Comparison of ENCODE assay signal across 12 cellular contexts in genomic region chr14:88599321-88599720, GRCh38. TPM values are rescaled to one million over a fixed set of nuclear protein-coding genes. Genes with fewer than 3 reads are reported as not detected.
A peak's percentile ranks its signal among the peaks of the same experiment; 100 is the strongest.
DNase-seq lines count a peak whose midpoint lies in the region; ATAC-seq and TF ChIP-seq lines count a peak whose summit lies in the region.
"Had no signal": no experiment of that assay in that cellular context is flagged by ENCODE, and none has a peak within 500 bp of the region (broad histone marks: within the 10 kb centered on the region; RNA-seq: fewer than 3 reads in every experiment).

No MANE protein-coding gene starts in this region.

- H3K9me3 Mint-ChIP-seq in activated T-helper 2 cell treated with anti-CD3 and anti-CD28 coated beads, Interferon-gamma antibody, Interleukin-2, Interleukin-4, amounts not matched to agents 10 μg/mL and 5 μg/mL and 100 μg/mL, durations not matched to agents 14 hours and 24 hours and 36 hours, result no peaks in the 10 kb centered on the region

- H3K27ac ChIP-seq in SJCRH30 (no peak overlapping the region), right cardiac atrium (ENCODE audit: low read length) (no peak overlapping the region), heart right ventricle (no peak overlapping the region)
- H3K27ac ChIP-seq: spleen had no signal

- no peaks in the 10 kb centered on the region for H3K4me1 ChIP-seq in SJCRH30
- H3K4me1 ChIP-seq in right cardiac atrium (ENCODE audit: control insufficient read depth, insufficient read depth, low read length), result no peaks in the 10 kb centered on the region
- no peaks in the 10 kb centered on the region for H3K4me1 ChIP-seq in heart right ventricle

- no peak overlapping the region for H3K4me3 ChIP-seq in SJCRH30
- no peak overlapping the region for H3K4me3 ChIP-seq in right cardiac atrium (ENCODE audit: low read length)
- H3K4me3 ChIP-seq in heart right ventricle, result no peak overlapping the region
- H3K4me3 ChIP-seq: spleen had no signal

- H3K27me3 ChIP-seq in SJCRH30 (no peaks in the 10 kb centered on the region), right cardiac atrium (ENCODE audit: control insufficient read depth, insufficient read depth) (no peaks in the 10 kb centered on the region), heart right ventricle (no peaks in the 10 kb centered on the region)
- H3K27me3 ChIP-seq: spleen had no signal

- TF ChIP-seq CTCF in GM13977 (IDR thresholded peaks at IDR 0.05; ENCODE audit: extremely low read depth, insufficient read depth, missing control alignments) (no peak), heart right ventricle (IDR thresholded peaks at IDR 0.05) (no peak)

- peak overlapping the region; percentile 53 for H3K4me3 Mint-ChIP-seq in activated T-helper 2 cell treated with anti-CD3 and anti-CD28 coated beads, Interferon-gamma antibody, Interleukin-2, Interleukin-4, amounts not matched to agents 10 μg/mL and 5 μg/mL and 100 μg/mL, durations not matched to agents 14 hours and 24 hours and 36 hours (ENCODE audit: low read depth)

- H3K36me3 ChIP-seq in SJCRH30, result peaks cover 65% of the 10 kb centered on the region
- peaks cover 0 to 100% (median 46%) of the 10 kb centered on the region in 9 donors for H3K36me3 ChIP-seq in heart right ventricle

- no peaks in the 10 kb centered on the region for H3K9me3 ChIP-seq in SJCRH30 (replicated peaks)
- H3K9me3 ChIP-seq in right cardiac atrium (ENCODE audit: control insufficient read depth, low read length), result no peaks in the 10 kb centered on the region
- no peaks in the 10 kb centered on the region for H3K9me3 ChIP-seq in heart right ventricle
- H3K9me3 ChIP-seq: spleen had no signal

- in situ Hi-C loops in GM13977 (cut with MboI; ENCODE audit: low pct_unique_long_range_greater_than_20kb, low sequenced_read_pairs, unreplicated experiment), result no loop called here

- WGBS in right cardiac atrium, result 93% methylated on average over 8 of the region's 8 CpGs
- 93 to 95% methylated on average over 8 of the region's 8 CpGs for WGBS in heart right ventricle, 2 donors

- H3K27ac Mint-ChIP-seq in activated T-helper 2 cell treated with anti-CD3 and anti-CD28 coated beads, Interferon-gamma antibody, Interleukin-2, Interleukin-4, amounts not matched to agents 10 μg/mL and 5 μg/mL and 100 μg/mL, durations not matched to agents 14 hours and 24 hours and 36 hours, result peak overlapping the region; percentile 80

- ATAC-seq in GM19395 (IDR thresholded peaks at IDR 0.05; ENCODE audit: unreplicated experiment), result peak; percentile 44
- ATAC-seq in HG02885 (IDR thresholded peaks at IDR 0.05; ENCODE audit: poor library complexity, unreplicated experiment), result peak; percentile 38
- ATAC-seq in right cardiac atrium, result no peak
- ATAC-seq in heart right ventricle, result no peak

- H3K4me1 Mint-ChIP-seq in activated T-helper 2 cell treated with anti-CD3 and anti-CD28 coated beads, Interferon-gamma antibody, Interleukin-2, Interleukin-4, amounts not matched to agents 10 μg/mL and 5 μg/mL and 100 μg/mL, durations not matched to agents 14 hours and 24 hours and 36 hours (ENCODE audit: low read depth), result peaks cover 44% of the 10 kb centered on the region

- peaks cover 77% of the 10 kb centered on the region for H3K36me3 Mint-ChIP-seq in activated T-helper 2 cell treated with anti-CD3 and anti-CD28 coated beads, Interferon-gamma antibody, Interleukin-2, Interleukin-4, amounts not matched to agents 10 μg/mL and 5 μg/mL and 100 μg/mL, durations not matched to agents 14 hours and 24 hours and 36 hours (ENCODE audit: low read depth)

- peak; percentile 9 for DNase-seq in GM13977 (ENCODE audit: low spot score)
- no peak for DNase-seq in activated T-helper 2 cell treated with anti-CD3 and anti-CD28 coated beads, Interferon-gamma antibody, Interleukin-2, Interleukin-4, amounts not matched to agents 10 μg/mL and 5 μg/mL and 100 μg/mL, durations not matched to agents 14 hours and 24 hours and 36 hours (ENCODE audit: low spot score)
- no peak for DNase-seq in SJCRH30
- DNase-seq in right cardiac atrium, result no peak
- DNase-seq in heart right ventricle, result no peak
- DNase-seq in C1 segment of cervical spinal cord (lab: John Stamatoyannopoulos, UW), result no peak
- DNase-seq: DMS153, NCI-H1436, spleen, T1000 had no signal

- intact Hi-C loops in activated T-helper 2 cell treated with anti-CD3 and anti-CD28 coated beads, Interferon-gamma antibody, Interleukin-2, Interleukin-4, amounts not matched to agents 10 μg/mL and 5 μg/mL and 100 μg/mL, durations not matched to agents 14 hours and 24 hours and 36 hours (cut with micrococcal nuclease), result loop anchor here (5.0 kb wide), 1 partner anchor 37 kb away; the partner anchor contains the start of gene ZC3H14
- intact Hi-C loops in right cardiac atrium (cut with DNase I) (no loop called here), heart right ventricle (cut with DNase I) (no loop called here)

- no peaks in the 10 kb centered on the region for H3K27me3 Mint-ChIP-seq in activated T-helper 2 cell treated with anti-CD3 and anti-CD28 coated beads, Interferon-gamma antibody, Interleukin-2, Interleukin-4, amounts not matched to agents 10 μg/mL and 5 μg/mL and 100 μg/mL, durations not matched to agents 14 hours and 24 hours and 36 hours (ENCODE audit: low read depth)

RNA-seq across cellular contexts. Expression of gene ZC3H14, which starts 36.5 kb away (rescaled TPM):
- total RNA-seq in activated T-helper 2 cell treated with anti-CD3 and anti-CD28 coated beads, Interferon-gamma antibody, Interleukin-2, Interleukin-4, amounts not matched to agents 10 μg/mL and 5 μg/mL and 100 μg/mL, durations not matched to agents 14 hours and 24 hours and 36 hours, result 59.8 and 60.3 TPM in 2 replicates
- total RNA-seq in SJCRH30 (2014; rRNA removed; shearing (Covaris generic)), result 67.6 and 78.0 TPM in 2 replicates
- total RNA-seq in right cardiac atrium (10 to 100 TPM; 44.4 to 46.2 (median 45.2) TPM), heart right ventricle (10 to 100 TPM; 35.4 to 49.4 (median 38.7) TPM)
- polyA plus RNA-seq in right cardiac atrium (27.1 TPM), heart right ventricle (10 to 100 TPM; 24.5 to 32.4 TPM)

RNA-seq across cellular contexts. Expression of gene PTPN21, which starts 44.5 kb away (rescaled TPM):
- total RNA-seq in activated T-helper 2 cell treated with anti-CD3 and anti-CD28 coated beads, Interferon-gamma antibody, Interleukin-2, Interleukin-4, amounts not matched to agents 10 μg/mL and 5 μg/mL and 100 μg/mL, durations not matched to agents 14 hours and 24 hours and 36 hours, result 0.32 and 0.34 TPM in 2 replicates
- 12.6 and 13.7 TPM in 2 replicates for total RNA-seq in SJCRH30 (2014; rRNA removed; shearing (Covaris generic))
- total RNA-seq in right cardiac atrium, result 10 to 100 TPM; 37.8 to 49.4 (median 42.8) TPM
- 12.0 TPM for polyA plus RNA-seq in right cardiac atrium
- 10 to 100 TPM; 25.0 to 62.1 (median 39.8) TPM for total RNA-seq in heart right ventricle
- polyA plus RNA-seq in heart right ventricle, result 1 to 10 TPM; 5.3 to 9.7 TPM

Comparison
In these comparisons a context has a peak if more than half of its experiments do, and no peak if none do; other contexts are left out.
1. ATAC-seq: peak in GM19395 (single experiment) and HG02885 (single experiment); none in right cardiac atrium (0 of 2) and heart right ventricle (0 of 8).
2. RNA of gene PTPN21, which starts 44.5 kb away (total RNA-seq): 37.8 to 49.4 TPM in right cardiac atrium, 25.0 to 62.1 TPM in heart right ventricle and 12.6 to 13.7 TPM in SJCRH30; 0.32 to 0.34 TPM in activated T-helper 2 cell treated with anti-CD3 and anti-CD28 coated beads, Interferon-gamma antibody, Interleukin-2, Interleukin-4, amounts not matched to agents 10 μg/mL and 5 μg/mL and 100 μg/mL, durations not matched to agents 14 hours and 24 hours and 36 hours; every median in the first group is over 10 times any median in the second.